12 cellular contexts compared by ENCODE assay signal in genomic region chr14:76950043-76951020, GRCh38.
DNase-seq lines count a peak whose midpoint lies in the region; TF ChIP-seq lines count a peak whose summit lies in the region.
"Had no signal": no experiment of that assay in that cellular context is flagged by ENCODE, and none has a peak within 500 bp of the region (broad histone marks: within the 10 kb centered on the region; RNA-seq: fewer than 3 reads in every experiment).

No MANE protein-coding gene starts in this region.

- H3K27ac Mint-ChIP-seq in activated T-cell treated with anti-CD3 and anti-CD28 coated beads, Interleukin-2, amount 50 U/mL, for 24 hours, result no peak overlapping the region
- H3K27ac Mint-ChIP-seq: T-helper 2 cell treated with Interferon-gamma antibody and Interleukin-4, amounts not matched to agents 5 μg/mL and 100 μg/mL, for 36 hours had no signal

- H3K27me3 ChIP-seq in SK-N-SH (ENCODE audit: insufficient read depth), result no peaks in the 10 kb centered on the region
- H3K27me3 ChIP-seq: ovary had no signal

- H2AFZ ChIP-seq in SK-N-SH (ENCODE audit: low read depth), result peak overlapping the region; percentile 10

- 48% methylated on average over 12 of the region's 14 CpGs for WGBS in SK-N-SH (ENCODE audit: low lambda C conversion rate)

- no peak for TF ChIP-seq RAD21 in SK-N-SH (IDR thresholded peaks at IDR 0.05; ENCODE audit: low read length)

- no peaks in the 10 kb centered on the region for H3K9me3 ChIP-seq in SK-N-SH
- H3K9me3 ChIP-seq: ovary had no signal

- H3K79me2 ChIP-seq in SK-N-SH (ENCODE audit: insufficient read depth), result peaks cover 14% of the 10 kb centered on the region

- peaks cover 62 to 70% of the 10 kb centered on the region in 2 experiments for H3K4me1 ChIP-seq in SK-N-SH (ENCODE audit: control insufficient read depth in 1 of 2, insufficient read depth in 2 of 2, low read depth in 1 of 2, low read length in 1 of 2)

- no peaks in the 10 kb centered on the region for H3K27me3 Mint-ChIP-seq in activated T-cell treated with anti-CD3 and anti-CD28 coated beads, Interleukin-2, amount 50 U/mL, for 24 hours
- H3K27me3 Mint-ChIP-seq: activated naive CD4-positive, alpha-beta T cell treated with anti-CD3 and anti-CD28 coated beads, Interleukin-2, amount 50 U/mL, for 24 hours had no signal

- TF ChIP-seq CTCF in SK-N-SH (IDR thresholded peaks at IDR 0.05) (no peak), GM13976 (IDR thresholded peaks at IDR 0.05; ENCODE audit: borderline replicate concordance, control extremely low read depth, extremely low read depth, insufficient read depth, missing control alignments) (no peak)

- CTCF ChIA-PET in SK-N-SH (lab: Yijun Ruan, JAX), result interaction anchor here (0.6 to 3.9 kb wide), 8 partner anchors 30 to 103 kb away, joined by 3 to 30 read pairs (median 4); partner anchors contain the start of gene IRF2BPL

- H3K9ac ChIP-seq in SK-N-SH, result no peak overlapping the region

- no peaks in the 10 kb centered on the region for H4K20me1 ChIP-seq in SK-N-SH (ENCODE audit: insufficient read depth)

- no peak overlapping the region for H3K4me3 ChIP-seq in SK-N-SH (ENCODE audit: low read depth in 2 of 2, low read length in 1 of 2)
- no peak overlapping the region for H3K4me3 ChIP-seq in skin epidermis
- H3K4me3 ChIP-seq: ovary had no signal

- H3K36me3 Mint-ChIP-seq in activated T-cell treated with anti-CD3 and anti-CD28 coated beads, Interleukin-2, amount 50 U/mL, for 24 hours (ENCODE audit: low read depth), result no peaks in the 10 kb centered on the region
- H3K36me3 Mint-ChIP-seq: activated naive CD4-positive, alpha-beta T cell treated with anti-CD3 and anti-CD28 coated beads, Interleukin-2, amount 50 U/mL, for 24 hours had no signal

- H3K4me3 Mint-ChIP-seq in activated T-cell treated with anti-CD3 and anti-CD28 coated beads, Interleukin-2, amount 50 U/mL, for 24 hours, result no peak overlapping the region
- H3K4me3 Mint-ChIP-seq: activated naive CD4-positive, alpha-beta T cell treated with anti-CD3 and anti-CD28 coated beads, Interleukin-2, amount 50 U/mL, for 24 hours; T-helper 2 cell treated with Interferon-gamma antibody and Interleukin-4, amounts not matched to agents 5 μg/mL and 100 μg/mL, for 36 hours had no signal

- H3F3A ChIP-seq in SK-N-SH (replicated peaks; ENCODE audit: insufficient read depth), result peaks cover 69% of the 10 kb centered on the region

- H3K4me1 Mint-ChIP-seq in activated T-cell treated with anti-CD3 and anti-CD28 coated beads, Interleukin-2, amount 50 U/mL, for 24 hours (ENCODE audit: low read depth), result peaks cover 57% of the 10 kb centered on the region

- in situ Hi-C loops in GM13976 (cut with MboI; ENCODE audit: low sequenced_read_pairs, unreplicated experiment), result no loop called here

- TF ChIP-seq EP300 in SK-N-SH (IDR thresholded peaks at IDR 0.05; ENCODE audit: borderline replicate concordance in 1 of 2, low read depth in 1 of 2, low read length in 1 of 2), result peak; percentile 8 to 73; a peak in 1 of 4 replicates

- DNase-seq in GOT3 (lab: John Stamatoyannopoulos, UW) (peak; percentile 3), SK-N-SH (no peak), foreskin melanocyte (peak; percentile 87), GM13976 (ENCODE audit: low spot score) (no peak), kidney glomerular epithelial cell (lab: John Stamatoyannopoulos, UW) (no peak)
- no peak for DNase-seq in stimulated activated naive CD4-positive, alpha-beta T cell treated with Interleukin-2 at 50 U/mL for 16 hours (lab: John Stamatoyannopoulos, UW)
- DNase-seq in activated T-cell treated with anti-CD3 and anti-CD28 coated beads, Interleukin-2, amount 50 U/mL, for 24 hours, result no peak

- POLR2A ChIA-PET in SK-N-SH (lab: Yijun Ruan, JAX), result no interaction called here

- H3K9me2 ChIP-seq in SK-N-SH, result no peaks in the 10 kb centered on the region

- no peaks in the 10 kb centered on the region for H3K9me3 Mint-ChIP-seq in activated T-cell treated with anti-CD3 and anti-CD28 coated beads, Interleukin-2, amount 50 U/mL, for 24 hours
- H3K9me3 Mint-ChIP-seq: activated naive CD4-positive, alpha-beta T cell treated with anti-CD3 and anti-CD28 coated beads, Interleukin-2, amount 50 U/mL, for 24 hours; T-helper 2 cell treated with Interferon-gamma antibody and Interleukin-4, amounts not matched to agents 5 μg/mL and 100 μg/mL, for 36 hours had no signal

- H3K36me3 ChIP-seq in SK-N-SH (replicated peaks in 1 of 2; ENCODE audit: control insufficient read depth in 1 of 2, insufficient read depth in 2 of 2, low read length in 1 of 2), result no peaks in the 10 kb centered on the region
- H3K36me3 ChIP-seq: ovary had no signal

- peak overlapping the region; percentile 56; the same call in 1 of the 2 replicates for H3K4me2 ChIP-seq in SK-N-SH

- H3K27ac ChIP-seq in SK-N-SH (ENCODE audit: low read depth in 2 of 2, low read length in 1 of 2), result peak overlapping the region; percentile 76 to 79
- peak overlapping the region in 19 of 21 experiments; percentile 1 to 91 (median 66) for H3K27ac ChIP-seq in skin epidermis
- H3K27ac ChIP-seq: HL-60 had no signal

TF ChIP-seq in SK-N-SH, 30 proteins besides CTCF, POLR2A, EP300 and RAD21:
- no peak for TF ChIP-seq TEAD4 (IDR thresholded peaks at IDR 0.05; ENCODE audit: borderline replicate concordance, insufficient read depth)
- TF ChIP-seq GABPA (IDR thresholded peaks at IDR 0.05; ENCODE audit: low read depth), result no peak
- TF ChIP-seq RXRA (IDR thresholded peaks at IDR 0.05; ENCODE audit: borderline replicate concordance, low read depth), result peak; percentile 79; the same call in 1 of the 2 replicates
- no peak for TF ChIP-seq ELF1 (IDR thresholded peaks at IDR 0.05)
- no peak for TF ChIP-seq ZBTB33 (IDR thresholded peaks at IDR 0.05; ENCODE audit: borderline replicate concordance, low read depth)
- peak; percentile 60 for TF ChIP-seq PBX3 (IDR thresholded peaks at IDR 0.05)
- TF ChIP-seq JUND (IDR thresholded peaks at IDR 0.05), result peak; percentile 46; the same call in 1 of the 2 replicates
- TF ChIP-seq POLR2AphosphoS5 (IDR thresholded peaks at IDR 0.05; ENCODE audit: low read depth, low read length), result peak; percentile 21; the same call in 1 of the 2 replicates
- TF ChIP-seq MAX (IDR thresholded peaks at IDR 0.05; ENCODE audit: low read depth), result peak; percentile 38; the same call in 1 of the 2 replicates
- TF ChIP-seq CHD2 (IDR thresholded peaks at IDR 0.05; ENCODE audit: low read length, partially characterized antibody), result no peak
- peak; percentile 89 for TF ChIP-seq NFIC (IDR thresholded peaks at IDR 0.05; ENCODE audit: borderline replicate concordance)
- peak; percentile 79 for TF ChIP-seq USF1 (IDR thresholded peaks at IDR 0.05; ENCODE audit: borderline replicate concordance, low read depth)
- TF ChIP-seq RCOR1 (IDR thresholded peaks at IDR 0.05; ENCODE audit: low read length), result no peak
- TF ChIP-seq TCF12 (IDR thresholded peaks at IDR 0.05), result peak; percentile 73; the same call in 1 of the 2 replicates

Comparison
In these comparisons a context has a peak if more than half of its experiments do, and no peak if none do; other contexts are left out.
1. DNase-seq: peak in GOT3 (single experiment) and foreskin melanocyte (single experiment); none in SK-N-SH (single experiment), GM13976 (single experiment), stimulated activated naive CD4-positive, alpha-beta T cell treated with Interleukin-2 at 50 U/mL for 16 hours (single experiment), activated T-cell treated with anti-CD3 and anti-CD28 coated beads, Interleukin-2, amount 50 U/mL, for 24 hours (single experiment) and kidney glomerular epithelial cell (single experiment).